8 cellular contexts compared by ENCODE assay signal in genomic region chr2:85327757-85328617, GRCh38. TPM values are rescaled to one million over a fixed set of nuclear protein-coding genes. Genes with fewer than 3 reads are reported as not detected.
DNase-seq lines count a peak whose midpoint lies in the region; ATAC-seq and TF ChIP-seq lines count a peak whose summit lies in the region.

Gene TGOLN2, minus strand, starts transcription at chr2:85327989. Its CDS starts 27 bp downstream, at chr2:85327962.

- H3K4me1 Mint-ChIP-seq in activated T-cell treated with anti-CD3 and anti-CD28 coated beads, Interleukin-2, amount 50 U/mL, for 4 hours (ENCODE audit: low read depth), result peaks cover 36% of the 10 kb centered on the region

- ATAC-seq in GM21737 (IDR thresholded peaks at IDR 0.05; ENCODE audit: unreplicated experiment) (peak; percentile 86), Panc1 (peak; percentile 99), esophagus mucosa (peak; percentile 99)
- peak; percentile 91 to 94 for ATAC-seq in activated T-cell treated with anti-CD3 and anti-CD28 coated beads, Interleukin-2, amount 50 U/mL, for 4 hours

- no peak for TF ChIP-seq CTCF in KMS-11 (conservative IDR thresholded peaks at IDR 0.05; ENCODE audit: low read depth, low read length)
- TF ChIP-seq CTCF in Panc1 (IDR thresholded peaks at IDR 0.05), result no peak

- H3K27me3 Mint-ChIP-seq in activated T-cell treated with anti-CD3 and anti-CD28 coated beads, Interleukin-2, amount 50 U/mL, for 4 hours (ENCODE audit: low read depth), result no peaks in the 10 kb centered on the region

- H4K20me1 ChIP-seq in KMS-11 (ENCODE audit: insufficient read depth), result 0 out of 2 replicates have a peak, but pooled peaks cover 8% of the 10 kb centered on the region

- H3K9me3 Mint-ChIP-seq in activated T-cell treated with anti-CD3 and anti-CD28 coated beads, Interleukin-2, amount 50 U/mL, for 4 hours, result no peaks in the 10 kb centered on the region

- H3K79me2 ChIP-seq in KMS-11 (ENCODE audit: insufficient read depth, low read depth), result peaks cover 41% of the 10 kb centered on the region

- peak within 1 kb of the TSS; percentile 55 for H3K4me3 ChIP-seq in KMS-11 (IDR thresholded peaks at IDR 0.05; ENCODE audit: insufficient read depth, low read depth, low read length)
- H3K4me3 ChIP-seq in Panc1 (ENCODE audit: low read depth in 2 of 2, low read length in 2 of 2), result peak within 1 kb of the TSS; percentile 83 to 88
- H3K4me3 ChIP-seq in muscle layer of colon (ENCODE audit: low read depth in 1 of 2, low read length in 2 of 2), result peak within 1 kb of the TSS; percentile 92 to 97

- peak within 1 kb of the TSS; percentile 79 for H3K27ac ChIP-seq in KMS-11
- H3K27ac ChIP-seq in Panc1 (ENCODE audit: low read length), result peak within 1 kb of the TSS; percentile 93
- peak within 1 kb of the TSS; percentile 83 for H3K27ac ChIP-seq in muscle layer of colon (ENCODE audit: low read depth, low read length)

- POLR2A ChIA-PET in Panc1 (lab: Charles Lee), result interaction anchor here (0.6 kb wide), 2 partner anchors 62 to 278 kb away, joined by 4 to 10 read pairs; no protein-coding TSS in a partner anchor

- peak within 1 kb of the TSS; percentile 64 for H2AFZ ChIP-seq in KMS-11 (ENCODE audit: low read depth)

- H3K9ac ChIP-seq in KMS-11, result peak within 1 kb of the TSS; percentile 93
- peak within 1 kb of the TSS; percentile 94 for H3K9ac ChIP-seq in muscle layer of colon (ENCODE audit: low read length)

- CTCF ChIA-PET in Panc1 (lab: Charles Lee), result interaction anchor here (0.6 kb wide), 1 partner anchor 375 kb away, joined by 3 read pairs; no protein-coding TSS in a partner anchor

- H3K4me1 ChIP-seq in KMS-11 (ENCODE audit: low read depth, poor library complexity, severe bottlenecking) (peaks cover 49% of the 10 kb centered on the region), Panc1 (ENCODE audit: control insufficient read depth, insufficient read depth, low read length) (peaks cover 12% of the 10 kb centered on the region), muscle layer of colon (ENCODE audit: insufficient read depth, low read length) (peaks cover 29% of the 10 kb centered on the region)

- H3K27me3 ChIP-seq in KMS-11 (ENCODE audit: insufficient read depth, low read depth), result no peaks in the 10 kb centered on the region
- no peaks in the 10 kb centered on the region for H3K27me3 ChIP-seq in Panc1 (ENCODE audit: control insufficient read depth, insufficient read depth, low read length)
- H3K27me3 ChIP-seq in muscle layer of colon (ENCODE audit: control insufficient read depth in 1 of 2, insufficient read depth in 2 of 2, low read length in 2 of 2), result no peaks in the 10 kb centered on the region

- H3K36me3 ChIP-seq in KMS-11 (ENCODE audit: insufficient read depth), result no peaks in the 10 kb centered on the region; the same call in 1 of the 2 replicates
- H3K36me3 ChIP-seq in Panc1 (ENCODE audit: control insufficient read depth, insufficient read depth, low read length), result peaks cover 8% of the 10 kb centered on the region
- H3K36me3 ChIP-seq in muscle layer of colon (ENCODE audit: insufficient read depth, low read length), result peaks cover 27% of the 10 kb centered on the region

- DNase-seq in DMS79 (lab: John Stamatoyannopoulos, UW) (peak; percentile 87), Panc1 (ENCODE audit: low read depth, low spot score) (peak; percentile 79)
- peak; percentile 93 for DNase-seq in activated T-cell treated with anti-CD3 and anti-CD28 coated beads, Interleukin-2, amount 50 U/mL, for 4 hours
- DNase-seq in stimulated activated CD8-positive, alpha-beta memory T cell treated with anti-CD3 and anti-CD28 coated beads, Interleukin-7, amount 100 ng/mL, for 1 hour (ENCODE audit: low read depth in 2 of 2), result peak; percentile 85 to 87

- peaks cover 30% of the 10 kb centered on the region for H3K36me3 Mint-ChIP-seq in activated T-cell treated with anti-CD3 and anti-CD28 coated beads, Interleukin-2, amount 50 U/mL, for 4 hours (ENCODE audit: insufficient read depth)

- intact Hi-C loops in Panc1 (cut with micrococcal nuclease; ENCODE audit: unreplicated experiment), result no loop called here

- peak within 1 kb of the TSS; percentile 95 for H3K4me3 Mint-ChIP-seq in activated T-cell treated with anti-CD3 and anti-CD28 coated beads, Interleukin-2, amount 50 U/mL, for 4 hours

- H3K4me2 ChIP-seq in KMS-11, result peak within 1 kb of the TSS; percentile 83

- in situ Hi-C loops in Panc1 (cut with HindIII; ENCODE audit: low pct_unique_long_range_greater_than_20kb, low sequenced_read_pairs), result no loop called here

- H3K9me3 ChIP-seq in Panc1 (ENCODE audit: control insufficient read depth, insufficient read depth, low read depth, low read length), result no peaks in the 10 kb centered on the region
- H3K9me3 ChIP-seq in muscle layer of colon (ENCODE audit: low read length), result no peaks in the 10 kb centered on the region

- TSS peak; percentile 97 for BruUV-seq in Panc1 (replicated peaks; lab: Mats Ljungman, UMichigan)

RNA-seq across cellular contexts. Expression of gene TGOLN2, which starts in this region (rescaled TPM):
- total RNA-seq in Panc1 (2021; ENCODE audit: unreplicated experiment) (178 TPM), esophagus mucosa (31.0 TPM)
- polyA plus RNA-seq in Panc1 (2012; ENCODE audit: insufficient read length), result 128 TPM
- total RNA-seq in activated T-cell treated with anti-CD3 and anti-CD28 coated beads, Interleukin-2, amount 50 U/mL, for 4 hours, result 10 to 100 TPM; 93.8 to 99.6 (median 98.1) TPM

Comparison
In these comparisons a context has a peak if more than half of its experiments do, and no peak if none do; other contexts are left out.
1. Peak in every context shown above with its lines: DNase-seq, ATAC-seq, H3K4me3 ChIP-seq and H3K27ac ChIP-seq.